In genomic region chr1:168089326-168089978, GRCh38 we compare ENCODE assay signal across 33 cellular contexts. TPM values are rescaled to one million over a fixed set of nuclear protein-coding genes. Genes with fewer than 3 reads are reported as not detected.
DNase-seq lines count a peak whose midpoint lies in the region; ATAC-seq, FAIRE-seq and TF ChIP-seq lines count a peak whose summit lies in the region.
"Had no signal": no experiment of that assay in that cellular context is flagged by ENCODE, and none has a peak within 500 bp of the region (broad histone marks: within the 10 kb centered on the region; RNA-seq: fewer than 3 reads in every experiment).

No MANE protein-coding gene starts in this region.

- H4K20me1 ChIP-seq in endothelial cell of umbilical vein (replicated peaks; ENCODE audit: control insufficient read depth, extremely low read depth, insufficient read depth, low read length) (no peaks in the 10 kb centered on the region), neural progenitor cell (ENCODE audit: low read depth) (peaks cover 24% of the 10 kb centered on the region)

- CTCF ChIA-PET in AG04450 (lab: Charles Lee) (interaction anchor here (6.4 kb wide), 1 partner anchor 8 kb away, joined by 46 read pairs; no protein-coding TSS in a partner anchor), endothelial cell of umbilical vein (lab: Charles Lee) (interaction anchor here (1.2 kb wide), 1 partner anchor 56 kb away, joined by 4 read pairs; no protein-coding TSS in a partner anchor)

- H3K27ac Mint-ChIP-seq in neural progenitor cell = peak overlapping the region; percentile 81
- H3K27ac Mint-ChIP-seq: activated CD4-positive, alpha-beta T cell treated with anti-CD3 and anti-CD28 coated beads, Interleukin-2, amount 10 ng/mL, durations not matched to agents 7 days and 5 days; activated naive CD8-positive, alpha-beta T cell treated with anti-CD3 and anti-CD28 coated beads, Interleukin-2, amount 10 ng/mL, durations not matched to agents 7 days and 5 days; activated T-cell treated with anti-CD3 and anti-CD28 coated beads, Interleukin-2, amount 50 U/mL, for 24 hours; B cell; CD8-positive, alpha-beta memory T cell; nephron; stimulated activated naive B cell treated with anti-CD40 and anti-IgM and Interleukin-4, amounts not matched to agents 10 μg/mL and 1 μg/mL and 100 μg/mL, for 72 hours had no signal

- ATAC-seq in GM18517 (IDR thresholded peaks at IDR 0.05; ENCODE audit: unreplicated experiment) = no peak
- ATAC-seq: HepG2; Right ventricle myocardium inferior; sciatic nerve; stimulated activated naive B cell treated with anti-CD40 and anti-IgM and Interleukin-4, amounts not matched to agents 10 μg/mL and 1 μg/mL and 100 μg/mL, for 72 hours had no signal

- peaks cover 32% of the 10 kb centered on the region for H3K36me3 Mint-ChIP-seq in neural progenitor cell
- H3K36me3 Mint-ChIP-seq: activated naive CD8-positive, alpha-beta T cell treated with anti-CD3 and anti-CD28 coated beads, Interleukin-2, amount 10 ng/mL, durations not matched to agents 7 days and 5 days; CD8-positive, alpha-beta memory T cell had no signal

- TF ChIP-seq POLR2A in endothelial cell of umbilical vein (IDR thresholded peaks at IDR 0.05; ENCODE audit: low read depth, low read length) = no peak

- H3K27me3 ChIP-seq in AG04450 (ENCODE audit: control insufficient read depth, insufficient read depth, low read length) (no peaks in the 10 kb centered on the region), MG63 (no peaks in the 10 kb centered on the region), endothelial cell of umbilical vein (ENCODE audit: control insufficient read depth in 2 of 2, insufficient read depth in 2 of 2, low read length in 2 of 2) (no peaks in the 10 kb centered on the region), neural progenitor cell (no peaks in the 10 kb centered on the region)
- H3K27me3 ChIP-seq: suprapubic skin had no signal

- H3K27me3 Mint-ChIP-seq in neural progenitor cell (ENCODE audit: insufficient read depth, low read depth) = peaks cover 5% of the 10 kb centered on the region
- H3K27me3 Mint-ChIP-seq: activated CD4-positive, alpha-beta T cell treated with anti-CD3 and anti-CD28 coated beads, Interleukin-2, amount 10 ng/mL, durations not matched to agents 7 days and 5 days; activated T-cell treated with anti-CD3 and anti-CD28 coated beads, Interleukin-2, amount 50 U/mL, for 24 hours; B cell had no signal

- H3K4me3 Mint-ChIP-seq in neural progenitor cell = no peak overlapping the region
- H3K4me3 Mint-ChIP-seq: activated CD4-positive, alpha-beta T cell treated with anti-CD3 and anti-CD28 coated beads, Interleukin-2, amount 10 ng/mL, durations not matched to agents 7 days and 5 days; activated naive CD8-positive, alpha-beta T cell treated with anti-CD3 and anti-CD28 coated beads, Interleukin-2, amount 10 ng/mL, durations not matched to agents 7 days and 5 days; activated T-cell treated with anti-CD3 and anti-CD28 coated beads, Interleukin-2, amount 50 U/mL, for 24 hours; B cell; CD8-positive, alpha-beta memory T cell; nephron; stimulated activated naive B cell treated with anti-CD40 and anti-IgM and Interleukin-4, amounts not matched to agents 10 μg/mL and 1 μg/mL and 100 μg/mL, for 72 hours had no signal

- DNase-seq in AG04450 (ENCODE audit: low read depth, low spot score) (no peak), MG63 (peak; percentile 51), endothelial cell of umbilical vein (ENCODE audit: low read depth, low spot score) (peak; percentile 15), neural progenitor cell (ENCODE audit: low spot score) (no peak), SIG-M5 treated with dmso at 0.1 percent for 504 hours (lab: John Stamatoyannopoulos, UW; ENCODE audit: unreplicated experiment) (no peak), NCI-H128 (lab: John Stamatoyannopoulos, UW; ENCODE audit: unreplicated experiment) (no peak)
- no peak for DNase-seq in activated CD4-positive, alpha-beta T cell treated with anti-CD3 and anti-CD28 coated beads for 4 hours
- DNase-seq: activated CD4-positive, alpha-beta T cell treated with anti-CD3 and anti-CD28 coated beads, Interleukin-2, amount 10 ng/mL, durations not matched to agents 7 days and 5 days; activated gamma-delta T cell; activated naive CD8-positive, alpha-beta T cell treated with anti-CD3 and anti-CD28 coated beads, Interleukin-2, amount 10 ng/mL, durations not matched to agents 7 days and 5 days; activated T-cell treated with anti-CD3 and anti-CD28 coated beads, Interleukin-2, amount 50 U/mL, for 24 hours; caudate nucleus; CD8-positive, alpha-beta memory T cell; islet precursor cell; Kasumi-1; midbrain; NCI-H1092 treated with DMSO at 0.1 percent for 48 hours; NCI-H2029; NCI-H2227 treated with DMSO at 0.1 percent for 48 hours; NCI-H748 treated with DMSO at 0.1 percent for 48 hours; stimulated activated CD4-positive, alpha-beta T cell treated with anti-CD3 and anti-CD28 coated beads, Interleukin-4, amount 100 ng/mL, for 4 hours; stimulated activated naive B cell treated with anti-CD40 and anti-IgM and Interleukin-4, amounts not matched to agents 10 μg/mL and 1 μg/mL and 100 μg/mL, for 72 hours had no signal

- H3K9me1 ChIP-seq in endothelial cell of umbilical vein (replicated peaks; ENCODE audit: control insufficient read depth, extremely low read depth, insufficient read depth, low read length) = no peaks in the 10 kb centered on the region

- H3K4me3 ChIP-seq in AG04450 (ENCODE audit: low read depth, low read length) = no peak overlapping the region
- no peak overlapping the region for H3K4me3 ChIP-seq in MG63
- H3K4me3 ChIP-seq in endothelial cell of umbilical vein (replicated peaks in 1 of 3; ENCODE audit: insufficient read depth in 1 of 3, low read depth in 1 of 3, low read length in 3 of 3) = no peak overlapping the region
- H3K4me3 ChIP-seq in neural progenitor cell = no peak overlapping the region
- H3K4me3 ChIP-seq: suprapubic skin had no signal

- no peak overlapping the region for H3K9ac ChIP-seq in endothelial cell of umbilical vein (replicated peaks; ENCODE audit: extremely low read depth, insufficient read depth, low read length)
- H3K9ac ChIP-seq in neural progenitor cell = no peak overlapping the region

- H3K36me3 ChIP-seq in MG63 = peaks cover 3% of the 10 kb centered on the region
- peaks cover 0 to 8% of the 10 kb centered on the region in 2 experiments for H3K36me3 ChIP-seq in endothelial cell of umbilical vein (ENCODE audit: control insufficient read depth in 2 of 2, extremely low read depth in 1 of 2, insufficient read depth in 2 of 2, low read length in 2 of 2)
- no peaks in the 10 kb centered on the region for H3K36me3 ChIP-seq in neural progenitor cell

- dilution Hi-C loops in endothelial cell of umbilical vein (cut with MboI; ENCODE audit: extremely low pct_ligation_motif_present, low sequenced_read_pairs) = no loop called here

- H3K27ac ChIP-seq in AG04450 (ENCODE audit: low read depth, low read length) (peak overlapping the region; percentile 47), endothelial cell of umbilical vein (ENCODE audit: insufficient read depth, low read depth, low read length) (no peak overlapping the region), neural progenitor cell (no peak overlapping the region)
- H3K27ac ChIP-seq: suprapubic skin, VCaP had no signal

- no peaks in the 10 kb centered on the region for H3K79me2 ChIP-seq in endothelial cell of umbilical vein (ENCODE audit: control insufficient read depth, insufficient read depth, low read length)
- H3K79me2 ChIP-seq in neural progenitor cell (ENCODE audit: low read depth) = no peaks in the 10 kb centered on the region

- H3K9me3 ChIP-seq in AG04450 (ENCODE audit: control insufficient read depth, insufficient read depth, low read length) (no peaks in the 10 kb centered on the region), MG63 (no peaks in the 10 kb centered on the region), endothelial cell of umbilical vein (replicated peaks; ENCODE audit: control insufficient read depth, insufficient read depth, low read length) (no peaks in the 10 kb centered on the region), neural progenitor cell (ENCODE audit: low read depth) (no peaks in the 10 kb centered on the region)
- H3K9me3 ChIP-seq: suprapubic skin had no signal

- H3K4me2 ChIP-seq in endothelial cell of umbilical vein (ENCODE audit: insufficient read depth, low read length) = no peak overlapping the region
- H3K4me2 ChIP-seq in neural progenitor cell = no peak overlapping the region

- POLR2A ChIA-PET in AG04450 (lab: Yijun Ruan, JAX) = no interaction called here
- POLR2A ChIA-PET in endothelial cell of umbilical vein (lab: Charles Lee) = no interaction called here

- peaks cover 4% of the 10 kb centered on the region for H3F3A ChIP-seq in neural progenitor cell (ENCODE audit: low read depth)

- no peaks in the 10 kb centered on the region for H3K9me3 Mint-ChIP-seq in neural progenitor cell
- H3K9me3 Mint-ChIP-seq: activated CD4-positive, alpha-beta T cell treated with anti-CD3 and anti-CD28 coated beads, Interleukin-2, amount 10 ng/mL, durations not matched to agents 7 days and 5 days; activated naive CD8-positive, alpha-beta T cell treated with anti-CD3 and anti-CD28 coated beads, Interleukin-2, amount 10 ng/mL, durations not matched to agents 7 days and 5 days; activated T-cell treated with anti-CD3 and anti-CD28 coated beads, Interleukin-2, amount 50 U/mL, for 24 hours; CD8-positive, alpha-beta memory T cell; nephron; stimulated activated naive B cell treated with anti-CD40 and anti-IgM and Interleukin-4, amounts not matched to agents 10 μg/mL and 1 μg/mL and 100 μg/mL, for 72 hours had no signal

- intact Hi-C loops in endothelial cell of umbilical vein (cut with micrococcal nuclease) = loop anchor here (5.0 kb wide), 1 partner anchor 138 kb away; the partner anchor contains the start of gene SFT2D2

- H3K4me1 ChIP-seq in endothelial cell of umbilical vein (ENCODE audit: control insufficient read depth, extremely low read depth, insufficient read depth, low read length) (no peaks in the 10 kb centered on the region), neural progenitor cell (peaks cover 15% of the 10 kb centered on the region)

- BruUV-seq in endothelial cell of umbilical vein (replicated peaks; lab: Mats Ljungman, UMichigan) = no TSS peak

- peaks cover 17% of the 10 kb centered on the region for H3K4me1 Mint-ChIP-seq in neural progenitor cell
- H3K4me1 Mint-ChIP-seq: CD8-positive, alpha-beta memory T cell had no signal

- no peak for FAIRE-seq in endothelial cell of umbilical vein (lab: Jason Lieb, UNC)
- FAIRE-seq: A204.1, astrocyte, GM19239, HepG2 had no signal

- no peak for TF ChIP-seq CTCF in AG04450 (IDR thresholded peaks at IDR 0.05; ENCODE audit: low read depth, low read length)
- TF ChIP-seq CTCF in endothelial cell of umbilical vein (IDR thresholded peaks at IDR 0.05; ENCODE audit: extremely low read depth in 1 of 2, insufficient read depth in 1 of 2, low read depth in 1 of 2, low read length in 2 of 2) = no peak
- TF ChIP-seq CTCF in neural progenitor cell (IDR thresholded peaks at IDR 0.05) = no peak

- H2AFZ ChIP-seq in endothelial cell of umbilical vein (ENCODE audit: low read depth, low read length) = no peak overlapping the region
- H2AFZ ChIP-seq in neural progenitor cell (replicated peaks) = no peak overlapping the region

RNA-seq across cellular contexts. Expression of gene GPR161, which starts 47.3 kb away (rescaled TPM):
- polyA plus RNA-seq in AG04450 (2011; rRNA removed) (14.1 and 19.4 TPM in 2 replicates), endothelial cell of umbilical vein (32.3 and 34.7 TPM in 2 replicates)
- polyA minus RNA-seq in AG04450 (2011; rRNA and poly(A)+ RNA removed) = 40.5 and 61.6 TPM in 2 replicates
- 5.2 and 5.8 TPM in 2 replicates for total RNA-seq in MG63 (2014; rRNA removed; shearing (Covaris generic); ENCODE audit: low replicate concordance)
- total RNA-seq in endothelial cell of umbilical vein (34.8 and 36.5 TPM in 2 replicates), neural progenitor cell (ENCODE audit: low replicate concordance) (21.1 and 26.5 TPM in 2 replicates)
- polyA plus RNA-seq in endothelial cell of umbilical vein (2011; cell fraction: cytosol; rRNA removed) = 29.0 and 29.8 TPM in 2 replicates
- polyA plus RNA-seq in endothelial cell of umbilical vein (2011; cell fraction: nucleus; rRNA removed) = 24.5 and 33.3 TPM in 2 replicates
- polyA plus RNA-seq in endothelial cell of umbilical vein (2012) = 19.8 and 22.6 TPM in 2 replicates
- polyA minus RNA-seq in endothelial cell of umbilical vein = 102 and 111 TPM in 2 replicates
- 2.0 TPM for polyA minus RNA-seq in endothelial cell of umbilical vein (2011; cell fraction: cytosol; rRNA and poly(A)+ RNA removed)
- polyA minus RNA-seq in endothelial cell of umbilical vein (2011; cell fraction: nucleus; rRNA and poly(A)+ RNA removed) = 19.6 and 32.5 TPM in 2 replicates

Comparison
In these comparisons a context has a peak if more than half of its experiments do, and no peak if none do; other contexts are left out.
1. DNase-seq: peak in MG63 (single experiment) and endothelial cell of umbilical vein (single experiment); none in AG04450 (single experiment), neural progenitor cell (single experiment), activated CD4-positive, alpha-beta T cell treated with anti-CD3 and anti-CD28 coated beads for 4 hours (0 of 2), SIG-M5 treated with dmso at 0.1 percent for 504 hours (single experiment) and NCI-H128 (single experiment).